In genomic region chr22:29306830-29307657, GRCh38 we compare ENCODE assay signal across 7 cellular contexts. TPM values are rescaled to one million over a fixed set of nuclear protein-coding genes. Genes with fewer than 3 reads are reported as not detected.
DNase-seq lines count a peak whose midpoint lies in the region; ATAC-seq and TF ChIP-seq lines count a peak whose summit lies in the region.

No MANE protein-coding gene starts in this region.

- no peak overlapping the region for H3K27ac Mint-ChIP-seq in T-cell

- ATAC-seq in T-cell (replicated peaks in 1 of 4): peak; percentile 44 to 54 (median 52)
- no peak for ATAC-seq in GM21447 (IDR thresholded peaks at IDR 0.05; ENCODE audit: unreplicated experiment)

- CTCF ChIA-PET in T-cell (lab: Charles Lee): no interaction called here

- peaks cover 4 to 26% (median 10%) of the 10 kb centered on the region in 3 donors for H3K4me1 Mint-ChIP-seq in T-cell

- peaks cover 14 to 30% of the 10 kb centered on the region in 2 donors for H3K27me3 Mint-ChIP-seq in T-cell

- H3K9me3 Mint-ChIP-seq in T-cell: no peaks in the 10 kb centered on the region

- TF ChIP-seq CTCF in LNCaP clone FGC (IDR thresholded peaks at IDR 0.05; ENCODE audit: control insufficient read depth, extremely low read depth, insufficient read depth): peak; percentile 14; the same call in 1 of the 2 replicates

- peak overlapping the region; percentile 73 for H3K4me3 ChIP-seq in LNCaP clone FGC (ENCODE audit: low read depth, low read length)

- no peaks in the 10 kb centered on the region for H3K36me3 Mint-ChIP-seq in T-cell

- POLR2A ChIA-PET in T-cell (lab: Charles Lee): no interaction called here

- peak; percentile 49 for DNase-seq in GDM1 (lab: John Stamatoyannopoulos, UW)
- DNase-seq in LNCaP clone FGC (ENCODE audit: low read depth): no peak
- peak in 3 of 34 experiments; percentile 19 to 35 (median 30) for DNase-seq in T-cell
- DNase-seq in dermis blood vessel endothelial cell: peak; percentile 80
- DNase-seq in left kidney (ENCODE audit: low read depth, low spot score): peak; percentile 94
- peak; percentile 59 for DNase-seq in stimulated activated CD8-positive, alpha-beta memory T cell treated with anti-CD3 and anti-CD28 coated beads, Interleukin-4, amount 100 ng/mL, for 48 hours

- peak overlapping the region; percentile 70 to 83 (median 79) for H3K4me3 Mint-ChIP-seq in T-cell

RNA-seq across cellular contexts. Expression of gene GAS2L1, which starts 0.6 kb away (rescaled TPM):
- total RNA-seq in T-cell: 1 to 10 TPM in 1 of 5 donors, under 1 TPM in 4; 0.53 to 1.2 (median 0.85) TPM
- 24.7 and 44.4 TPM in 2 replicates for total RNA-seq in dermis blood vessel endothelial cell

RNA-seq across cellular contexts. Expression of gene RASL10A, which starts 8.5 kb away (rescaled TPM):
- total RNA-seq in T-cell (1 to 10 TPM in 1 of 5 donors, under 1 TPM in 3, not detected in 1; 0.33 to 1.2 (median 0.71) TPM), dermis blood vessel endothelial cell (1.1 and 2.7 TPM in 2 replicates)

RNA-seq across cellular contexts. Expression of gene EWSR1, which starts 39.0 kb away (rescaled TPM):
- 100 to 1,000 TPM; 254 to 308 (median 260) TPM for total RNA-seq in T-cell
- 153 and 156 TPM in 2 replicates for total RNA-seq in dermis blood vessel endothelial cell

RNA-seq across cellular contexts. Expression of gene RHBDD3, which starts 39.3 kb away (rescaled TPM):
- total RNA-seq in T-cell (10 to 100 TPM; 14.1 to 25.4 (median 22.1) TPM), dermis blood vessel endothelial cell (27.1 and 28.1 TPM in 2 replicates)

Comparison
In these comparisons a context has a peak if more than half of its experiments do, and no peak if none do; other contexts are left out.
1. RNA of gene GAS2L1, which starts 0.6 kb away (total RNA-seq): 24.7 to 44.4 TPM in dermis blood vessel endothelial cell; 0.53 to 1.2 TPM in T-cell; every median in the first group is over 10 times any median in the second.